In genomic region chr1:35768350-35769187, GRCh38 we compare ENCODE assay signal across 8 cellular contexts. TPM values are rescaled to one million over a fixed set of nuclear protein-coding genes. Genes with fewer than 3 reads are reported as not detected.
DNase-seq lines count a peak whose midpoint lies in the region; ATAC-seq and TF ChIP-seq lines count a peak whose summit lies in the region.

No MANE protein-coding gene starts in this region.

- whole genome bisulfite sequencing in hepatocyte (ENCODE audit: low lambda C conversion rate, missing lambda C conversion rate): 36% methylated on average over 19 of the region's 19 CpGs

- ATAC-seq in left ventricle myocardium superior: no peak
- ATAC-seq in activated B cell treated with CpG ODN at 0.5 μM for 24 hours (ENCODE audit: low read depth): no peak
- no peak for ATAC-seq in stimulated activated naive B cell treated with anti-CD40 and anti-IgM and Interleukin-4, amounts not matched to agents 10 μg/mL and 1 μg/mL and 100 μg/mL, for 72 hours (replicated peaks)
- ATAC-seq in HG03457 (IDR thresholded peaks at IDR 0.05; ENCODE audit: unreplicated experiment): no peak

- H3K27me3 ChIP-seq in cardiac muscle cell (no peaks in the 10 kb centered on the region), hepatocyte (no peaks in the 10 kb centered on the region)

- peak overlapping the region; percentile 66 for H3K27ac Mint-ChIP-seq in activated B cell treated with CpG ODN at 0.5 μM for 24 hours
- peak overlapping the region; percentile 88 for H3K27ac Mint-ChIP-seq in stimulated activated naive B cell treated with anti-CD40 and anti-IgM and Interleukin-4, amounts not matched to agents 10 μg/mL and 1 μg/mL and 100 μg/mL, for 72 hours

- H3K4me2 ChIP-seq in hepatocyte: peak overlapping the region; percentile 89

- H3K4me3 Mint-ChIP-seq in activated B cell treated with CpG ODN at 0.5 μM for 24 hours: peak overlapping the region; percentile 86
- H3K4me3 Mint-ChIP-seq in stimulated activated naive B cell treated with anti-CD40 and anti-IgM and Interleukin-4, amounts not matched to agents 10 μg/mL and 1 μg/mL and 100 μg/mL, for 72 hours: peak overlapping the region; percentile 87 to 90

- H3K9me2 ChIP-seq in hepatocyte (replicated peaks; ENCODE audit: insufficient read depth): no peaks in the 10 kb centered on the region

- no peaks in the 10 kb centered on the region for H3K9me3 Mint-ChIP-seq in activated B cell treated with CpG ODN at 0.5 μM for 24 hours
- no peaks in the 10 kb centered on the region for H3K9me3 Mint-ChIP-seq in stimulated activated naive B cell treated with anti-CD40 and anti-IgM and Interleukin-4, amounts not matched to agents 10 μg/mL and 1 μg/mL and 100 μg/mL, for 72 hours

- no peaks in the 10 kb centered on the region for H3K9me3 ChIP-seq in cardiac muscle cell (ENCODE audit: low read depth)
- H3K9me3 ChIP-seq in hepatocyte (ENCODE audit: low read depth): no peaks in the 10 kb centered on the region

- intact Hi-C loops in left ventricle myocardium superior (cut with micrococcal nuclease) (no loop called here), activated B cell treated with CpG ODN at 0.5 μM for 24 hours (cut with micrococcal nuclease) (loop anchor here (1.0 kb wide), 2 partner anchors 115 to 127 kb away; partner anchors contain the start of genes AGO1 and PSMB2)

- H3K27me3 Mint-ChIP-seq in activated B cell treated with CpG ODN at 0.5 μM for 24 hours: no peaks in the 10 kb centered on the region
- no peaks in the 10 kb centered on the region for H3K27me3 Mint-ChIP-seq in stimulated activated naive B cell treated with anti-CD40 and anti-IgM and Interleukin-4, amounts not matched to agents 10 μg/mL and 1 μg/mL and 100 μg/mL, for 72 hours

- H2AFZ ChIP-seq in hepatocyte: peak overlapping the region; percentile 84

- CTCF ChIA-PET in activated B cell treated with CpG ODN at 0.5 μM for 24 hours (lab: Charles Lee): interaction anchor here (0.7 to 2.2 kb wide), 4 partner anchors 41 to 318 kb away, joined by 3 to 11 read pairs (median 4); no protein-coding TSS in a partner anchor

- no peaks in the 10 kb centered on the region for H4K20me1 ChIP-seq in hepatocyte (ENCODE audit: insufficient read depth, poor library complexity, severe bottlenecking)

- peaks cover 8% of the 10 kb centered on the region for H3K4me1 Mint-ChIP-seq in activated B cell treated with CpG ODN at 0.5 μM for 24 hours
- peaks cover 0 to 4% of the 10 kb centered on the region in 2 donors for H3K4me1 Mint-ChIP-seq in stimulated activated naive B cell treated with anti-CD40 and anti-IgM and Interleukin-4, amounts not matched to agents 10 μg/mL and 1 μg/mL and 100 μg/mL, for 72 hours

- no peaks in the 10 kb centered on the region for H3K36me3 ChIP-seq in cardiac muscle cell
- no peaks in the 10 kb centered on the region for H3K36me3 ChIP-seq in hepatocyte (replicated peaks; ENCODE audit: insufficient read depth, low read depth)

- peaks cover 3% of the 10 kb centered on the region for H3K36me3 Mint-ChIP-seq in activated B cell treated with CpG ODN at 0.5 μM for 24 hours (ENCODE audit: low read depth)
- H3K36me3 Mint-ChIP-seq in stimulated activated naive B cell treated with anti-CD40 and anti-IgM and Interleukin-4, amounts not matched to agents 10 μg/mL and 1 μg/mL and 100 μg/mL, for 72 hours: peaks cover 0 to 5% of the 10 kb centered on the region in 2 donors

- peak overlapping the region; percentile 62 for H3K4me3 ChIP-seq in cardiac muscle cell
- peak overlapping the region; percentile 61 for H3K4me3 ChIP-seq in hepatocyte

- H3K79me2 ChIP-seq in hepatocyte: peaks cover 17% of the 10 kb centered on the region

- DNase-seq in cardiac muscle cell (ENCODE audit: low read depth in 1 of 2, low spot score in 1 of 2) (peak in 1 of 2 donors; percentile 7), left ventricle myocardium superior (no peak), activated B cell treated with CpG ODN at 0.5 μM for 24 hours (no peak), hepatocyte (ENCODE audit: low spot score) (no peak), AG08396 (ENCODE audit: low spot score) (no peak), SHP77 (lab: John Stamatoyannopoulos, UW) (no peak)
- DNase-seq in stimulated activated naive B cell treated with anti-CD40 and anti-IgM and Interleukin-4, amounts not matched to agents 10 μg/mL and 1 μg/mL and 100 μg/mL, for 72 hours: no peak

- H3K4me1 ChIP-seq in cardiac muscle cell (ENCODE audit: low read depth) (no peaks in the 10 kb centered on the region), hepatocyte (ENCODE audit: insufficient read depth) (peaks cover 6% of the 10 kb centered on the region)

- POLR2A ChIA-PET in activated B cell treated with CpG ODN at 0.5 μM for 24 hours (lab: Charles Lee): interaction anchor here (0.7 to 1.9 kb wide), 14 partner anchors 15 to 575 kb away, joined by 3 to 9 read pairs (median 3); partner anchors contain the start of genes AGO3, KIAA0319L, NCDN and SFPQ

- H3K27ac ChIP-seq in cardiac muscle cell: peak overlapping the region; percentile 73
- H3K27ac ChIP-seq in hepatocyte: peak overlapping the region; percentile 90

- TF ChIP-seq CTCF in cardiac muscle cell (IDR thresholded peaks at IDR 0.05; ENCODE audit: low read depth, low read length): no peak
- no peak for TF ChIP-seq CTCF in activated B cell treated with CpG ODN at 0.5 μM for 24 hours (IDR thresholded peaks at IDR 0.05)
- TF ChIP-seq CTCF in hepatocyte (IDR thresholded peaks at IDR 0.05; ENCODE audit: poor library complexity): no peak

RNA-seq across cellular contexts. Expression of gene CLSPN, which starts 1.2 kb away (rescaled TPM):
- total RNA-seq in cardiac muscle cell (4.9 and 5.1 TPM in 2 replicates), left ventricle myocardium superior (0.59 TPM), activated B cell treated with CpG ODN at 0.5 μM for 24 hours (3.9 and 4.9 TPM in 2 replicates), hepatocyte (3.7 and 4.7 TPM in 2 replicates)
- polyA plus RNA-seq in cardiac muscle cell (1.4 and 3.4 TPM in 2 replicates), hepatocyte (2.2 and 2.9 TPM in 2 replicates)

RNA-seq across cellular contexts. Expression of gene AGO4, which starts 39.2 kb away (rescaled TPM):
- total RNA-seq in cardiac muscle cell: 15.1 and 21.1 TPM in 2 replicates
- polyA plus RNA-seq in cardiac muscle cell: 11.4 and 17.8 TPM in 2 replicates
- 19.0 TPM for total RNA-seq in left ventricle myocardium superior
- total RNA-seq in activated B cell treated with CpG ODN at 0.5 μM for 24 hours: 12.2 and 14.4 TPM in 2 replicates
- 8.3 and 12.4 TPM in 2 replicates for total RNA-seq in hepatocyte
- polyA plus RNA-seq in hepatocyte: 3.7 and 5.2 TPM in 2 replicates

RNA-seq across cellular contexts. Expression of gene C1orf216, which starts 49.9 kb away (rescaled TPM):
- total RNA-seq in cardiac muscle cell (1.3 and 1.8 TPM in 2 replicates), left ventricle myocardium superior (9.8 TPM), activated B cell treated with CpG ODN at 0.5 μM for 24 hours (4.4 and 5.8 TPM in 2 replicates), hepatocyte (6.3 and 9.1 TPM in 2 replicates)
- polyA plus RNA-seq in cardiac muscle cell (1.0 and 1.7 TPM in 2 replicates), hepatocyte (6.3 and 8.9 TPM in 2 replicates)
